In genomic region chr3:42655331-42655888, GRCh38 we compare ENCODE assay signal across 1 cellular context.
TF ChIP-seq lines count a peak whose summit lies in the region.

No MANE protein-coding gene starts in this region.

TF ChIP-seq in HepG2, 621 proteins besides CTCF, POLR2A, EP300 and RAD21:
- TF ChIP-seq ZNF136 (CRISPR knock-in tag; IDR thresholded peaks at IDR 0.05; ENCODE audit: low read depth): 0 out of 2 replicates have a peak, but pooled peaks have one; percentile 14
- peak; percentile 76; the same call in 1 of the 2 replicates for TF ChIP-seq HNRNPL (IDR thresholded peaks at IDR 0.05; ENCODE audit: low read depth, low read length)
- TF ChIP-seq ZNF142 (CRISPR knock-in tag; IDR thresholded peaks at IDR 0.05): no peak
- TF ChIP-seq ZNF225 (CRISPR knock-in tag; IDR thresholded peaks at IDR 0.05): 0 out of 2 replicates have a peak, but pooled peaks have one; percentile 51
- 0 out of 2 replicates have a peak, but pooled peaks have one; percentile 28 for TF ChIP-seq ZMAT3 (CRISPR knock-in tag; conservative IDR thresholded peaks at IDR 0.05)
- 0 out of 2 replicates have a peak, but pooled peaks have one; percentile 40 for TF ChIP-seq ZNF350 (CRISPR knock-in tag; IDR thresholded peaks at IDR 0.05; ENCODE audit: borderline replicate concordance, low read depth)
- TF ChIP-seq, protein P1, sequence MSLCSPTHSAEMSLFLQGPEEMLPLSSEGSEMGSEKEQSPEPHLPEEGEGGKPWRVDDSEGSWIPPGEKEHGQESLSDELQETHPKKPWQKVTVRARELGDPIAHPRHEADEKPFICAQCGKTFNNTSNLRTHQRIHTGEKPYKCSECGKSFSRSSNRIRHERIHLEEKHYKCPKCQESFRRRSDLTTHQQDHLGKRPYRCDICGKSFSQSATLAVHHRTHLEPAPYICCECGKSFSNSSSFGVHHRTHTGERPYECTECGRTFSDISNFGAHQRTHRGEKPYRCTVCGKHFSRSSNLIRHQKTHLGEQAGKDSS (CRISPR knock-in tag; IDR thresholded peaks at IDR 0.05; ENCODE audit: borderline replicate concordance, low read depth): no peak
- TF ChIP-seq, protein P2, sequence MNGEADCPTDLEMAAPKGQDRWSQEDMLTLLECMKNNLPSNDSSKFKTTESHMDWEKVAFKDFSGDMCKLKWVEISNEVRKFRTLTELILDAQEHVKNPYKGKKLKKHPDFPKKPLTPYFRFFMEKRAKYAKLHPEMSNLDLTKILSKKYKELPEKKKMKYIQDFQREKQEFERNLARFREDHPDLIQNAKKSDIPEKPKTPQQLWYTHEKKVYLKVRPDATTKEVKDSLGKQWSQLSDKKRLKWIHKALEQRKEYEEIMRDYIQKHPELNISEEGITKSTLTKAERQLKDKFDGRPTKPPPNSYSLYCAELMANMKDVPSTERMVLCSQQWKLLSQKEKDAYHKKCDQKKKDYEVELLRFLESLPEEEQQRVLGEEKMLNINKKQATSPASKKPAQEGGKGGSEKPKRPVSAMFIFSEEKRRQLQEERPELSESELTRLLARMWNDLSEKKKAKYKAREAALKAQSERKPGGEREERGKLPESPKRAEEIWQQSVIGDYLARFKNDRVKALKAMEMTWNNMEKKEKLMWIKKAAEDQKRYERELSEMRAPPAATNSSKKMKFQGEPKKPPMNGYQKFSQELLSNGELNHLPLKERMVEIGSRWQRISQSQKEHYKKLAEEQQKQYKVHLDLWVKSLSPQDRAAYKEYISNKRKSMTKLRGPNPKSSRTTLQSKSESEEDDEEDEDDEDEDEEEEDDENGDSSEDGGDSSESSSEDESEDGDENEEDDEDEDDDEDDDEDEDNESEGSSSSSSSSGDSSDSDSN (CRISPR knock-in tag; IDR thresholded peaks at IDR 0.05): peak; percentile 19; the same call in 1 of the 2 replicates
